ENCODE assay signal across 1 cellular context in the genomic region with DNA sequence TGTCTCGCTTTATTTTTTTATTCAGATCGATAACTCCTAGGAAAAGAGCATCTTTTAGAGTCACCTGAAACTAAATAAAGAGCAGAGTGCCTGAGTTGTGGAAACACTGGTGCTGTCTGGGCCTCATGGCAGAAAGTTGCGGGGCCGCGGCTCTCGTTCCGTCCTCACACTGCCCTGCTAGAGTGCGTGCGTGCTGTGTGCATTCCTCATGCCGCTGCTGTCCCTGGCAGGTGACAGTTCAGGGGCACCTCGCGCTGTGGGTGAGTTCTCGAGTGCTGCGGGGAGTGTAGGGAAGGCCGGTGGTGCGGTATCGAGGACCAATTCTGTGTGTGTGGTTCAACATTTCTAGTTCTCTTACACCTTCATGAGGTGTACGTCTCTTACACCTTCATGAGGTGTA.
TF ChIP-seq lines count a peak whose summit lies in the region.

No MANE protein-coding gene starts in this region.

TF ChIP-seq in HepG2, 621 proteins besides CTCF, POLR2A, EP300 and RAD21 (continued from another document):
- TF ChIP-seq, protein P1, sequence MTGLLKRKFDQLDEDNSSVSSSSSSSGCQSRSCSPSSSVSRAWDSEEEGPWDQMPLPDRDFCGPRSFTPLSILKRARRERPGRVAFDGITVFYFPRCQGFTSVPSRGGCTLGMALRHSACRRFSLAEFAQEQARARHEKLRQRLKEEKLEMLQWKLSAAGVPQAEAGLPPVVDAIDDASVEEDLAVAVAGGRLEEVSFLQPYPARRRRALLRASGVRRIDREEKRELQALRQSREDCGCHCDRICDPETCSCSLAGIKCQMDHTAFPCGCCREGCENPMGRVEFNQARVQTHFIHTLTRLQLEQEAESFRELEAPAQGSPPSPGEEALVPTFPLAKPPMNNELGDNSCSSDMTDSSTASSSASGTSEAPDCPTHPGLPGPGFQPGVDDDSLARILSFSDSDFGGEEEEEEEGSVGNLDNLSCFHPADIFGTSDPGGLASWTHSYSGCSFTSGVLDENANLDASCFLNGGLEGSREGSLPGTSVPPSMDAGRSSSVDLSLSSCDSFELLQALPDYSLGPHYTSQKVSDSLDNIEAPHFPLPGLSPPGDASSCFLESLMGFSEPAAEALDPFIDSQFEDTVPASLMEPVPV (CRISPR knock-in tag; IDR thresholded peaks at IDR 0.05), result no peak
- TF ChIP-seq SMARCE1 (IDR thresholded peaks at IDR 0.05; ENCODE audit: borderline replicate concordance) (no peak), CENPT (CRISPR knock-in tag; IDR thresholded peaks at IDR 0.05; ENCODE audit: low read depth) (no peak)
- TF ChIP-seq, protein P2, sequence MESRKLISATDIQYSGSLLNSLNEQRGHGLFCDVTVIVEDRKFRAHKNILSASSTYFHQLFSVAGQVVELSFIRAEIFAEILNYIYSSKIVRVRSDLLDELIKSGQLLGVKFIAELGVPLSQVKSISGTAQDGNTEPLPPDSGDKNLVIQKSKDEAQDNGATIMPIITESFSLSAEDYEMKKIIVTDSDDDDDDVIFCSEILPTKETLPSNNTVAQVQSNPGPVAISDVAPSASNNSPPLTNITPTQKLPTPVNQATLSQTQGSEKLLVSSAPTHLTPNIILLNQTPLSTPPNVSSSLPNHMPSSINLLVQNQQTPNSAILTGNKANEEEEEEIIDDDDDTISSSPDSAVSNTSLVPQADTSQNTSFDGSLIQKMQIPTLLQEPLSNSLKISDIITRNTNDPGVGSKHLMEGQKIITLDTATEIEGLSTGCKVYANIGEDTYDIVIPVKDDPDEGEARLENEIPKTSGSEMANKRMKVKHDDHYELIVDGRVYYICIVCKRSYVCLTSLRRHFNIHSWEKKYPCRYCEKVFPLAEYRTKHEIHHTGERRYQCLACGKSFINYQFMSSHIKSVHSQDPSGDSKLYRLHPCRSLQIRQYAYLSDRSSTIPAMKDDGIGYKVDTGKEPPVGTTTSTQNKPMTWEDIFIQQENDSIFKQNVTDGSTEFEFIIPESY (CRISPR knock-in tag; IDR thresholded peaks at IDR 0.05), result peak; percentile 57; the same call in 1 of the 2 replicates
